ENCODE assay signal across 8 cellular contexts in genomic region chr19:38658462-38659306, GRCh38. TPM values are rescaled to one million over a fixed set of nuclear protein-coding genes. Genes with fewer than 3 reads are reported as not detected.
DNase-seq lines count a peak whose midpoint lies in the region; ATAC-seq and TF ChIP-seq lines count a peak whose summit lies in the region.

No MANE protein-coding gene starts in this region.

- H3K36me3 ChIP-seq in colonic mucosa, result no peaks in the 10 kb centered on the region

- intact Hi-C loops in colonic mucosa (cut with DNase I), result no loop called here

- no peaks in the 10 kb centered on the region for H3K9me3 ChIP-seq in colonic mucosa

- peak overlapping the region; percentile 40 to 61 for H3K9ac ChIP-seq in colonic mucosa (ENCODE audit: low read depth in 2 of 2, low read length in 2 of 2)

- no peak for ATAC-seq in GM18498 (IDR thresholded peaks at IDR 0.05; ENCODE audit: unreplicated experiment)

- no peaks in the 10 kb centered on the region for H3K27me3 ChIP-seq in colonic mucosa

- DNase-seq in DMS79 treated with DMSO at 0.1 percent for 48 hours (lab: John Stamatoyannopoulos, UW) (peak; percentile 97), NCI-H2196 (lab: John Stamatoyannopoulos, UW; ENCODE audit: unreplicated experiment) (peak; percentile 93), colonic mucosa (peak; percentile 70), lung microvascular endothelial cell (ENCODE audit: low read depth in 2 of 2) (peak; percentile 82 to 98), ureter (ENCODE audit: low spot score) (peak; percentile 80), hippocampal formation (lab: John Stamatoyannopoulos, UW) (no peak), GM20000 (ENCODE audit: low spot score) (no peak)

- peak overlapping the region; percentile 95 for H3K27ac ChIP-seq in colonic mucosa

- TF ChIP-seq CTCF in colonic mucosa (IDR thresholded peaks at IDR 0.05) (no peak), GM20000 (IDR thresholded peaks at IDR 0.05; ENCODE audit: extremely low read depth, missing control alignments) (no peak)

- no peak overlapping the region for H3K4me3 ChIP-seq in colonic mucosa

- peaks cover 59% of the 10 kb centered on the region for H3K4me1 ChIP-seq in colonic mucosa

RNA-seq across cellular contexts. Expression of gene ACTN4, which starts 11.2 kb away (rescaled TPM):
- total RNA-seq in colonic mucosa (1,000 to 10,000 TPM; 1,019 to 1,060 TPM), lung microvascular endothelial cell (131 and 136 TPM in 2 replicates), ureter (656 TPM)

RNA-seq across cellular contexts. Expression of gene EIF3K, which starts 39.7 kb away (rescaled TPM):
- total RNA-seq in colonic mucosa (100 to 1,000 TPM; 367 to 445 TPM), lung microvascular endothelial cell (260 and 318 TPM in 2 replicates), ureter (322 TPM)

RNA-seq across cellular contexts. Expression of gene MAP4K1, which starts 40.9 kb away (rescaled TPM):
- total RNA-seq in colonic mucosa, result 1 to 10 TPM; 2.6 to 4.9 TPM
- total RNA-seq in lung microvascular endothelial cell, result not detected in 2 replicates
- total RNA-seq in ureter, result 9.0 TPM

Comparison
In these comparisons a context has a peak if more than half of its experiments do, and no peak if none do; other contexts are left out.
1. DNase-seq: peak in DMS79 treated with DMSO at 0.1 percent for 48 hours (single experiment), NCI-H2196 (single experiment), colonic mucosa (single experiment), lung microvascular endothelial cell (2 of 2) and ureter (single experiment); none in hippocampal formation (0 of 2) and GM20000 (single experiment).